ENCODE assay signal across 8 cellular contexts in genomic region chr6:17599885-17600526, GRCh38.
DNase-seq lines count a peak whose midpoint lies in the region; ATAC-seq and TF ChIP-seq lines count a peak whose summit lies in the region.

Gene FAM8A1 (plus strand): TSS chr6:17600302. CDS start chr6:17600410, 108 bp downstream.

- H3K27ac Mint-ChIP-seq in central memory CD8-positive, alpha-beta T cell (ENCODE audit: low read depth), result peak within 1 kb of the TSS; percentile 93

- H3K36me3 Mint-ChIP-seq in central memory CD8-positive, alpha-beta T cell (ENCODE audit: insufficient read depth), result peaks cover 16% of the 10 kb centered on the region

- DNase-seq in AG20443 (ENCODE audit: low spot score) (peak; percentile 97), NCI-H2227 treated with DMSO at 0.1 percent for 48 hours (lab: John Stamatoyannopoulos, UW) (peak; percentile 89), iris pigment epithelial cell (ENCODE audit: low read depth) (peak; percentile 85)
- peak; percentile 90 for DNase-seq in activated CD4-positive, CD25-positive, alpha-beta regulatory T cell treated with anti-CD3 and anti-CD28 coated beads, Interleukin-2, amount 50 U/mL, for 16 hours (ENCODE audit: low read depth, low spot score)
- peak; percentile 88 to 93 for DNase-seq in central memory CD8-positive, alpha-beta T cell (ENCODE audit: low spot score in 2 of 2)
- DNase-seq in stimulated activated CD4-positive, alpha-beta T cell treated with anti-CD3 and anti-CD28 coated beads, Interleukin-12 subunit alpha, Interleukin-12 subunit beta, amount 100 ng/mL, for 4 hours, result peak; percentile 95

- no peaks in the 10 kb centered on the region for H3K27me3 Mint-ChIP-seq in central memory CD8-positive, alpha-beta T cell

- in situ Hi-C loops in GM18951 (cut with MboI; ENCODE audit: low sequenced_read_pairs, unreplicated experiment), result loop anchor here (10.0 to 25.0 kb wide), 2 partner anchors 215 to 438 kb away; no protein-coding TSS in a partner anchor

- H3K4me1 Mint-ChIP-seq in central memory CD8-positive, alpha-beta T cell, result peaks cover 32% of the 10 kb centered on the region

- peak; percentile 63 for TF ChIP-seq POLR2A in GM18951 (IDR thresholded peaks at IDR 0.05; ENCODE audit: extremely low read depth, insufficient read depth, insufficient read length)

- H3K4me3 Mint-ChIP-seq in central memory CD8-positive, alpha-beta T cell, result peak within 1 kb of the TSS; percentile 96

- H3K9me3 Mint-ChIP-seq in central memory CD8-positive, alpha-beta T cell, result no peaks in the 10 kb centered on the region

- peak; percentile 88 for ATAC-seq in HG03175 (IDR thresholded peaks at IDR 0.05; ENCODE audit: unreplicated experiment)
- ATAC-seq in central memory CD8-positive, alpha-beta T cell (replicated peaks; ENCODE audit: extremely low read depth, poor library complexity, severe bottlenecking), result peak; percentile 86

Comparison
In these comparisons a context has a peak if more than half of its experiments do, and no peak if none do; other contexts are left out.
1. Peak in every context shown above with its lines: DNase-seq and ATAC-seq.